In genomic region chr17:32265192-32265895, GRCh38 we compare ENCODE assay signal across 9 cellular contexts. TPM values are rescaled to one million over a fixed set of nuclear protein-coding genes. Genes with fewer than 3 reads are reported as not detected.
DNase-seq lines count a peak whose midpoint lies in the region; ATAC-seq and TF ChIP-seq lines count a peak whose summit lies in the region.
"Had no signal": no experiment of that assay in that cellular context is flagged by ENCODE, and none has a peak within 500 bp of the region (broad histone marks: within the 10 kb centered on the region; RNA-seq: fewer than 3 reads in every experiment).

Gene RHBDL3, plus strand, starts transcription at chr17:32265832. Its CDS starts 358 bp downstream, at chr17:32266190.

- peak within 1 kb of the TSS in 2 of 11 experiments; percentile 6 to 13; a peak in 3 of 22 replicates for H3K27ac ChIP-seq in BLaER1 treated with 17β-estradiol and CSF1 and Interleukin-3, amounts not matched to agents 10 nM and 100 nM
- H3K27ac ChIP-seq in ascending aorta (no peak within 1 kb of the TSS), iPS-18a (ENCODE audit: low read length) (no peak within 1 kb of the TSS)

- H3K36me3 Mint-ChIP-seq in stimulated activated effector memory CD8-positive, alpha-beta T cell treated with anti-CD3 and anti-CD28 coated beads, Interleukin-12 subunit alpha, Interleukin-12 subunit beta, amount 100 ng/mL, for 72 hours, result no peaks in the 10 kb centered on the region

- peak within 1 kb of the TSS; percentile 48 to 77 (median 64) for H3K9ac ChIP-seq in BLaER1 treated with 17β-estradiol and CSF1 and Interleukin-3, amounts not matched to agents 10 nM and 100 nM
- no peak within 1 kb of the TSS for H3K9ac ChIP-seq in iPS-18a (ENCODE audit: low read length)

- H3K9me3 ChIP-seq in BLaER1 treated with 17β-estradiol and CSF1 and Interleukin-3, amounts not matched to agents 10 nM and 100 nM (replicated peaks in 1 of 11), result no peaks in the 10 kb centered on the region
- no peaks in the 10 kb centered on the region for H3K9me3 ChIP-seq in ascending aorta
- H3K9me3 ChIP-seq in iPS-18a (ENCODE audit: control insufficient read depth, low read depth, low read length), result no peaks in the 10 kb centered on the region

- DNase-seq in HFF-Myc (ENCODE audit: extremely low read depth, low read depth) (no peak), ascending aorta (ENCODE audit: low spot score in 2 of 2) (no peak), HPDE6-E6E7 (ENCODE audit: extremely low spot score) (no peak), SIG-M5 treated with dmso at 0.1 percent for 504 hours (lab: John Stamatoyannopoulos, UW; ENCODE audit: unreplicated experiment) (no peak)
- no peak for DNase-seq in stimulated activated effector memory CD8-positive, alpha-beta T cell treated with anti-CD3 and anti-CD28 coated beads, Interleukin-12 subunit alpha, Interleukin-12 subunit beta, amount 100 ng/mL, for 72 hours (ENCODE audit: low spot score in 2 of 2)

- no peaks in the 10 kb centered on the region for H3K36me3 ChIP-seq in BLaER1 treated with 17β-estradiol and CSF1 and Interleukin-3, amounts not matched to agents 10 nM and 100 nM
- H3K36me3 ChIP-seq in ascending aorta (no peaks in the 10 kb centered on the region), iPS-18a (ENCODE audit: control insufficient read depth, low read depth, low read length) (no peaks in the 10 kb centered on the region)

- H3K4me1 ChIP-seq in BLaER1 treated with 17β-estradiol and CSF1 and Interleukin-3, amounts not matched to agents 10 nM and 100 nM, result peaks cover 20 to 35% (median 27%) of the 10 kb centered on the region in 10 experiments
- peaks cover 7 to 19% of the 10 kb centered on the region in 2 donors for H3K4me1 ChIP-seq in ascending aorta
- H3K4me1 ChIP-seq in iPS-18a (ENCODE audit: control insufficient read depth, low read depth, low read length), result peaks cover 26% of the 10 kb centered on the region

- peak within 1 kb of the TSS; percentile 69 for H3K4me3 Mint-ChIP-seq in stimulated activated effector memory CD8-positive, alpha-beta T cell treated with anti-CD3 and anti-CD28 coated beads, Interleukin-12 subunit alpha, Interleukin-12 subunit beta, amount 100 ng/mL, for 72 hours

- TF ChIP-seq CTCF in HFF-Myc (IDR thresholded peaks at IDR 0.05; ENCODE audit: low read depth, low read length, missing control alignments) (no peak), ascending aorta (IDR thresholded peaks at IDR 0.05) (no peak)

- peak; percentile 39 for ATAC-seq in stimulated activated effector memory CD8-positive, alpha-beta T cell treated with anti-CD3 and anti-CD28 coated beads, Interleukin-12 subunit alpha, Interleukin-12 subunit beta, amount 100 ng/mL, for 72 hours
- no peak for ATAC-seq in GM19351 (IDR thresholded peaks at IDR 0.05; ENCODE audit: unreplicated experiment)

- peak within 1 kb of the TSS; percentile 94 to 100 (median 100) for H3K4me2 ChIP-seq in BLaER1 treated with 17β-estradiol and CSF1 and Interleukin-3, amounts not matched to agents 10 nM and 100 nM

- H3K27me3 ChIP-seq in BLaER1 treated with 17β-estradiol and CSF1 and Interleukin-3, amounts not matched to agents 10 nM and 100 nM, result peaks cover 86 to 96% (median 90%) of the 10 kb centered on the region in 11 experiments
- peaks cover 13% of the 10 kb centered on the region for H3K27me3 ChIP-seq in ascending aorta
- H3K27me3 ChIP-seq in iPS-18a (ENCODE audit: control insufficient read depth, insufficient read depth, low read length), result peaks cover 39% of the 10 kb centered on the region

- H3K27ac Mint-ChIP-seq in stimulated activated effector memory CD8-positive, alpha-beta T cell treated with anti-CD3 and anti-CD28 coated beads, Interleukin-12 subunit alpha, Interleukin-12 subunit beta, amount 100 ng/mL, for 72 hours, result peak within 1 kb of the TSS; percentile 32

- intact Hi-C loops in ascending aorta (cut with DNase I), result no loop called here

- H3K9me3 Mint-ChIP-seq in stimulated activated effector memory CD8-positive, alpha-beta T cell treated with anti-CD3 and anti-CD28 coated beads, Interleukin-12 subunit alpha, Interleukin-12 subunit beta, amount 100 ng/mL, for 72 hours, result no peaks in the 10 kb centered on the region

- peaks cover 30% of the 10 kb centered on the region for H3K4me1 Mint-ChIP-seq in stimulated activated effector memory CD8-positive, alpha-beta T cell treated with anti-CD3 and anti-CD28 coated beads, Interleukin-12 subunit alpha, Interleukin-12 subunit beta, amount 100 ng/mL, for 72 hours

- H4K20me1 ChIP-seq in BLaER1 treated with 17β-estradiol and CSF1 and Interleukin-3, amounts not matched to agents 10 nM and 100 nM, result peaks cover 0 to 43% (median 22%) of the 10 kb centered on the region in 11 experiments; a peak in 16 of 22 replicates

- H3K4me3 ChIP-seq in BLaER1 treated with 17β-estradiol and CSF1 and Interleukin-3, amounts not matched to agents 10 nM and 100 nM, result peak within 1 kb of the TSS; percentile 60 to 80 (median 69)
- H3K4me3 ChIP-seq in HFF-Myc (replicated peaks; ENCODE audit: low read depth, low read length) (peak within 1 kb of the TSS; percentile 41), ascending aorta (peak within 1 kb of the TSS; percentile 55 to 80), iPS-18a (ENCODE audit: low read length) (peak within 1 kb of the TSS; percentile 77)

RNA-seq across cellular contexts. Expression of gene RHBDL3, which starts in this region (rescaled TPM):
- total RNA-seq in ascending aorta, result not detected
- total RNA-seq: renal cortical epithelial cell had no signal
